In genomic region chr3:179000144-179000543, GRCh38 we compare ENCODE assay signal across 11 cellular contexts.
DNase-seq lines count a peak whose midpoint lies in the region; ATAC-seq and TF ChIP-seq lines count a peak whose summit lies in the region.
"Had no signal": no experiment of that assay in that cellular context is flagged by ENCODE, and none has a peak within 500 bp of the region (broad histone marks: within the 10 kb centered on the region; RNA-seq: fewer than 3 reads in every experiment).

No MANE protein-coding gene starts in this region.

- DNase-seq in AG04449 (ENCODE audit: low read depth, low spot score): peak; percentile 9
- peak; percentile 57 for DNase-seq in M059J (ENCODE audit: low read depth)
- no peak for DNase-seq in progenitor cell of endocrine pancreas (ENCODE audit: low spot score, unreplicated experiment)
- no peak for DNase-seq in COR-L47 (lab: John Stamatoyannopoulos, UW)
- DNase-seq in NCI-H510A (lab: John Stamatoyannopoulos, UW): no peak
- DNase-seq: activated CD4-positive, alpha-beta T cell treated with anti-CD3 and anti-CD28 coated beads for 48 hours; stimulated activated CD4-positive, alpha-beta T cell treated with anti-CD3 and anti-CD28 coated beads, Interleukin-2, amount 100 ng/mL, for 48 hours; testis had no signal

- H3K4me1 Mint-ChIP-seq in progenitor cell of endocrine pancreas (ENCODE audit: low read depth): no peaks in the 10 kb centered on the region

- CTCF ChIA-PET in AG04449 (lab: Yijun Ruan, JAX): interaction anchor here (1.2 kb wide), 1 partner anchor 15 kb away, joined by 3 read pairs; no protein-coding TSS in a partner anchor

- TF ChIP-seq CTCF in AG04449 (IDR thresholded peaks at IDR 0.05; ENCODE audit: insufficient read depth, low read length, missing control alignments): no peak
- no peak for TF ChIP-seq CTCF in progenitor cell of endocrine pancreas (IDR thresholded peaks at IDR 0.05; ENCODE audit: unreplicated experiment)

- ATAC-seq in GM18858 (IDR thresholded peaks at IDR 0.05; ENCODE audit: unreplicated experiment) (peak; percentile 81), HG02610 (IDR thresholded peaks at IDR 0.05; ENCODE audit: unreplicated experiment) (peak; percentile 95), GM21367 (IDR thresholded peaks at IDR 0.05; ENCODE audit: unreplicated experiment) (no peak)

- H3K27ac Mint-ChIP-seq in progenitor cell of endocrine pancreas: no peak overlapping the region

- no peak overlapping the region for H3K4me3 ChIP-seq in AG04449 (ENCODE audit: low read depth, low read length)
- H3K4me3 ChIP-seq: testis had no signal

- H3K9me3 Mint-ChIP-seq in progenitor cell of endocrine pancreas (ENCODE audit: low read depth): peaks cover 2% of the 10 kb centered on the region

- peaks cover 3% of the 10 kb centered on the region for H3K36me3 Mint-ChIP-seq in progenitor cell of endocrine pancreas (ENCODE audit: insufficient read depth)

- no peaks in the 10 kb centered on the region for H3K27me3 Mint-ChIP-seq in progenitor cell of endocrine pancreas

- POLR2A ChIA-PET in AG04449 (lab: Yijun Ruan, JAX): no interaction called here

- H3K4me3 Mint-ChIP-seq in progenitor cell of endocrine pancreas (ENCODE audit: low read depth): no peak overlapping the region

Comparison
In these comparisons a context has a peak if more than half of its experiments do, and no peak if none do; other contexts are left out.
1. DNase-seq: peak in AG04449 (single experiment) and M059J (single experiment); none in progenitor cell of endocrine pancreas (single experiment), COR-L47 (single experiment) and NCI-H510A (single experiment).